ENCODE assay signal across 24 cellular contexts in the genomic region with DNA sequence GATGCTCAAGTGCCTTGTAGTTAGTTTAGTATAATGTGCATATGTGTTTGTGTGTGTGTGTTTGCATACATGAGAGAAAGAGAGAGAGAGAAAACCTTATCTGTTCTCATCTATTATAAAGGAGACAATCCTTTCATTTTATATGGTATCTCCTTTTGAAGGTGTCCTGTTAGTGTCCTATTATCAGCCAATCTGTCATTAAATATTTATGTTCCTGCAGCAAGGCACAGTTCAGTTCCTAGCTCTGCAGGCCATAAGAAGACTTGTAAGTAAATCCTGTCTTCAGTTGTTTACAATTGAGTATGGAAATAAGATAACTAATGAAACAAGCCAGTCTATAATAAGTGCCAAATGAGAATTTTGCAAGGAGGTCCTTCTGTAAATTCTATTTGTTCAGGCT. TPM values are rescaled to one million over a fixed set of nuclear protein-coding genes. Genes with fewer than 3 reads are reported as not detected.
DNase-seq lines count a peak whose midpoint lies in the region; ATAC-seq, FAIRE-seq and TF ChIP-seq lines count a peak whose summit lies in the region.
"Had no signal": no experiment of that assay in that cellular context is flagged by ENCODE, and none has a peak within 500 bp of the region (broad histone marks: within the 10 kb centered on the region; RNA-seq: fewer than 3 reads in every experiment).

No MANE protein-coding gene starts in this region.

- H3K79me2 ChIP-seq in ACC112 (ENCODE audit: control insufficient read depth, insufficient read depth, low read length, unreplicated experiment) (peaks cover 71% of the 10 kb centered on the region), astrocyte (ENCODE audit: insufficient read depth, low read length) (peaks cover 88% of the 10 kb centered on the region), neural cell (replicated peaks; ENCODE audit: insufficient read depth, low read length) (peaks cover 97% of the 10 kb centered on the region), PC-3 (ENCODE audit: low read length) (no peaks in the 10 kb centered on the region)

- TF ChIP-seq CTCF in LNCaP clone FGC (IDR thresholded peaks at IDR 0.05; ENCODE audit: control insufficient read depth, extremely low read depth, insufficient read depth) (no peak), astrocyte (IDR thresholded peaks at IDR 0.05; ENCODE audit: insufficient read depth, low read depth, low read length) (no peak), neural cell (IDR thresholded peaks at IDR 0.05; ENCODE audit: poor library complexity, severe bottlenecking) (no peak), PC-3 (conservative IDR thresholded peaks at IDR 0.05; ENCODE audit: low read depth, low read length) (no peak)

- TF ChIP-seq EP300 in neural cell (conservative IDR thresholded peaks at IDR 0.05; ENCODE audit: poor library complexity, severe bottlenecking) = no peak

- peaks cover 60% of the 10 kb centered on the region for H4K20me1 ChIP-seq in astrocyte (ENCODE audit: insufficient read depth, low read length)
- peaks cover 90% of the 10 kb centered on the region for H4K20me1 ChIP-seq in neural cell (ENCODE audit: insufficient read depth)
- H4K20me1 ChIP-seq in PC-3 (ENCODE audit: low read length) = no peaks in the 10 kb centered on the region

- peaks cover 43% of the 10 kb centered on the region for H3K4me1 ChIP-seq in ACC112 (ENCODE audit: control insufficient read depth, insufficient read depth, low read length, unreplicated experiment)
- H3K4me1 ChIP-seq in astrocyte (ENCODE audit: insufficient read depth, low read length) = peaks cover 62% of the 10 kb centered on the region
- H3K4me1 ChIP-seq in PC-3 (ENCODE audit: insufficient read depth, low read length) = peaks cover 11% of the 10 kb centered on the region
- peaks cover 61% of the 10 kb centered on the region for H3K4me1 ChIP-seq in HAP-1
- H3K4me1 ChIP-seq: Peyer's patch had no signal

- H3K9me2 ChIP-seq in neural cell (ENCODE audit: insufficient read depth, low read length) = no peaks in the 10 kb centered on the region
- no peaks in the 10 kb centered on the region for H3K9me2 ChIP-seq in PC-3 (replicated peaks; ENCODE audit: low read length)

- H3K36me3 Mint-ChIP-seq in astrocyte (ENCODE audit: low read depth, unreplicated experiment) = peaks cover 14% of the 10 kb centered on the region
- H3K36me3 Mint-ChIP-seq: CD4-positive, alpha-beta memory T cell had no signal

- ATAC-seq in PC-3 = no peak
- no peak for ATAC-seq in HG02973 (IDR thresholded peaks at IDR 0.05; ENCODE audit: unreplicated experiment)
- no peak for ATAC-seq in GM18858 (IDR thresholded peaks at IDR 0.05; ENCODE audit: unreplicated experiment)
- ATAC-seq: HCT116 had no signal

- intact Hi-C loops in PC-3 (cut with micrococcal nuclease) = no loop called here

- H3K4me2 ChIP-seq in astrocyte (ENCODE audit: low read length) (peak overlapping the region; percentile 14), neural cell (ENCODE audit: low read length) (peak overlapping the region; percentile 47), PC-3 (ENCODE audit: low read length) (no peak overlapping the region)
- H3K4me2 ChIP-seq: BLaER1 treated with 17β-estradiol and CSF1 and Interleukin-3, amounts not matched to agents 10 nM and 100 nM had no signal

- CTCF ChIA-PET in PC-3 (lab: Charles Lee) = no interaction called here

- peaks cover 42% of the 10 kb centered on the region for H3K4me1 Mint-ChIP-seq in astrocyte (ENCODE audit: low read depth, unreplicated experiment)
- H3K4me1 Mint-ChIP-seq: CD4-positive, alpha-beta memory T cell had no signal

- H3K4me3 ChIP-seq in ACC112 (ENCODE audit: low read depth, low read length) = peak overlapping the region; percentile 21; the same call in 1 of the 2 replicates
- no peak overlapping the region for H3K4me3 ChIP-seq in LNCaP clone FGC (ENCODE audit: low read depth, low read length)
- H3K4me3 ChIP-seq in astrocyte (ENCODE audit: insufficient read depth, low read depth, low read length) = no peak overlapping the region
- H3K4me3 ChIP-seq in neural cell (ENCODE audit: low read length) = peak overlapping the region; percentile 48
- H3K4me3 ChIP-seq in PC-3 (ENCODE audit: low read length) = no peak overlapping the region
- no peak overlapping the region for H3K4me3 ChIP-seq in HAP-1
- H3K4me3 ChIP-seq: BLaER1 treated with 17β-estradiol and CSF1 and Interleukin-3, amounts not matched to agents 10 nM and 100 nM; Peyer's patch; SJSA1 had no signal

- H3K9me3 ChIP-seq in astrocyte (ENCODE audit: insufficient read depth, low read depth, low read length) (no peaks in the 10 kb centered on the region), neural cell (ENCODE audit: low read length) (no peaks in the 10 kb centered on the region), PC-3 (ENCODE audit: low read length) (no peaks in the 10 kb centered on the region), HAP-1 (no peaks in the 10 kb centered on the region)
- H3K9me3 ChIP-seq: BLaER1 treated with 17β-estradiol and CSF1 and Interleukin-3, amounts not matched to agents 10 nM and 100 nM; Peyer's patch; SJSA1 had no signal

- H3F3A ChIP-seq in neural cell (ENCODE audit: insufficient read depth, low read length, poor library complexity, severe bottlenecking) (peaks cover 22% of the 10 kb centered on the region), PC-3 (ENCODE audit: low read length, unreplicated experiment) (no peaks in the 10 kb centered on the region)

- no peak overlapping the region for H3K9ac ChIP-seq in astrocyte (ENCODE audit: low read length)
- no peak overlapping the region for H3K9ac ChIP-seq in neural cell (ENCODE audit: low read length)
- H3K9ac ChIP-seq in PC-3 (ENCODE audit: low read length) = no peak overlapping the region
- H3K9ac ChIP-seq: BLaER1 treated with 17β-estradiol and CSF1 and Interleukin-3, amounts not matched to agents 10 nM and 100 nM had no signal

- H2AFZ ChIP-seq in ACC112 (ENCODE audit: low read length, unreplicated experiment) = no peak overlapping the region
- no peak overlapping the region for H2AFZ ChIP-seq in astrocyte (ENCODE audit: low read depth, low read length)
- no peak overlapping the region for H2AFZ ChIP-seq in neural cell (ENCODE audit: low read depth, low read length)
- H2AFZ ChIP-seq in PC-3 (ENCODE audit: low read length) = no peak overlapping the region

- no peak for FAIRE-seq in astrocyte (lab: Jason Lieb, UNC)
- FAIRE-seq: GM12891 had no signal

- DNase-seq in LNCaP clone FGC (ENCODE audit: low read depth) = peak; percentile 97
- DNase-seq in astrocyte (ENCODE audit: low read depth) = no peak
- DNase-seq in PC-3 = no peak
- no peak for DNase-seq in HAP-1 (ENCODE audit: low spot score in 2 of 2)
- DNase-seq: CD4-positive, alpha-beta memory T cell; DND-41; GOT3; MM.1S; NCI-H1048; NCI-H1417 treated with DMSO at 0.1 percent for 48 hours; NCI-H187; NCI-H2227 treated with DMSO at 0.1 percent for 48 hours; NCI-H510A; NCI-H774; NK-92 treated with Interleukin-12 subunit alpha and Interleukin-12 subunit beta, amount 100 ng/mL, for 24 hours; Peyer's patch had no signal

- H3K27me3 ChIP-seq in ACC112 (ENCODE audit: insufficient read depth, low read length) (no peaks in the 10 kb centered on the region), astrocyte (ENCODE audit: insufficient read depth, low read length) (no peaks in the 10 kb centered on the region), neural cell (ENCODE audit: insufficient read depth, low read depth, low read length) (no peaks in the 10 kb centered on the region), PC-3 (ENCODE audit: low read length) (no peaks in the 10 kb centered on the region), HAP-1 (ENCODE audit: low read depth) (no peaks in the 10 kb centered on the region)
- H3K27me3 ChIP-seq: BLaER1 treated with 17β-estradiol and CSF1 and Interleukin-3, amounts not matched to agents 10 nM and 100 nM; Peyer's patch; SJSA1 had no signal

- in situ Hi-C loops in HAP-1 (cut with MboI; ENCODE audit: low sequenced_read_pairs) = no loop called here

- no peak overlapping the region for H3K27ac Mint-ChIP-seq in astrocyte (ENCODE audit: unreplicated experiment)
- H3K27ac Mint-ChIP-seq: CD4-positive, alpha-beta memory T cell had no signal

- no peak for TF ChIP-seq RAD21 in neural cell (conservative IDR thresholded peaks at IDR 0.05)

- H3K27me3 Mint-ChIP-seq in astrocyte (ENCODE audit: low read depth, unreplicated experiment) = no peaks in the 10 kb centered on the region

- POLR2A ChIA-PET in PC-3 (lab: Charles Lee; ENCODE audit: unreplicated experiment) = no interaction called here

- H3K9me3 Mint-ChIP-seq in astrocyte (ENCODE audit: unreplicated experiment) = no peaks in the 10 kb centered on the region

- peaks cover 23% of the 10 kb centered on the region for H3K36me3 ChIP-seq in ACC112 (ENCODE audit: insufficient read depth, low read length)
- H3K36me3 ChIP-seq in astrocyte (ENCODE audit: insufficient read depth, low read length) = peaks cover 36% of the 10 kb centered on the region
- H3K36me3 ChIP-seq in neural cell (ENCODE audit: insufficient read depth, low read length) = peaks cover 26% of the 10 kb centered on the region
- H3K36me3 ChIP-seq in PC-3 (ENCODE audit: low read depth, low read length) = no peaks in the 10 kb centered on the region
- H3K36me3 ChIP-seq in HAP-1 (replicated peaks) = peaks cover 11% of the 10 kb centered on the region
- H3K36me3 ChIP-seq: Peyer's patch had no signal

- BruUV-seq in PC-3 (replicated peaks; lab: Mats Ljungman, UMichigan) = no TSS peak

- H3K27ac ChIP-seq in ACC112 (ENCODE audit: low read depth, low read length) (no peak overlapping the region), astrocyte (ENCODE audit: low read depth, low read length) (peak overlapping the region; percentile 54), neural cell (ENCODE audit: low read length) (no peak overlapping the region), PC-3 (ENCODE audit: low read length) (no peak overlapping the region)
- H3K27ac ChIP-seq: BLaER1 treated with 17β-estradiol and CSF1 and Interleukin-3, amounts not matched to agents 10 nM and 100 nM; Peyer's patch; SJSA1 had no signal

- peak overlapping the region; percentile 36 for H3K4me3 Mint-ChIP-seq in astrocyte (ENCODE audit: unreplicated experiment)
- H3K4me3 Mint-ChIP-seq: CD4-positive, alpha-beta memory T cell had no signal

TF ChIP-seq in neural cell, 6 proteins besides CTCF, POLR2A, EP300 and RAD21:
- TF ChIP-seq POLR2AphosphoS5 (IDR thresholded peaks at IDR 0.05) (no peak), MXI1 (conservative IDR thresholded peaks at IDR 0.05; ENCODE audit: poor library complexity, severe bottlenecking) (no peak)

RNA-seq across cellular contexts. Expression of a gene that starts 18.0 kb away (rescaled TPM):
- 386 and 476 TPM in 2 replicates for total RNA-seq in astrocyte
- polyA plus RNA-seq in neural cell = 234 and 235 TPM in 2 replicates
- polyA minus RNA-seq in neural cell = 1,949 and 2,637 TPM in 2 replicates
- total RNA-seq in PC-3 (2014; rRNA removed) = 12.8 and 18.2 TPM in 2 replicates
- total RNA-seq: CD4-positive, alpha-beta memory T cell had no signal

Comparison
In these comparisons a context has a peak if more than half of its experiments do, and no peak if none do; other contexts are left out.
1. H3K4me3 ChIP-seq: peak in ACC112 (single experiment) and neural cell (single experiment); none in LNCaP clone FGC (single experiment), astrocyte (single experiment), PC-3 (single experiment) and HAP-1 (single experiment).
2. RNA of a gene that starts 18.0 kb away (total RNA-seq): 386 to 476 TPM in astrocyte; 12.8 to 18.2 TPM in PC-3; every median in the first group is over 10 times any median in the second.